7 cellular contexts compared by ENCODE assay signal in the genomic region with DNA sequence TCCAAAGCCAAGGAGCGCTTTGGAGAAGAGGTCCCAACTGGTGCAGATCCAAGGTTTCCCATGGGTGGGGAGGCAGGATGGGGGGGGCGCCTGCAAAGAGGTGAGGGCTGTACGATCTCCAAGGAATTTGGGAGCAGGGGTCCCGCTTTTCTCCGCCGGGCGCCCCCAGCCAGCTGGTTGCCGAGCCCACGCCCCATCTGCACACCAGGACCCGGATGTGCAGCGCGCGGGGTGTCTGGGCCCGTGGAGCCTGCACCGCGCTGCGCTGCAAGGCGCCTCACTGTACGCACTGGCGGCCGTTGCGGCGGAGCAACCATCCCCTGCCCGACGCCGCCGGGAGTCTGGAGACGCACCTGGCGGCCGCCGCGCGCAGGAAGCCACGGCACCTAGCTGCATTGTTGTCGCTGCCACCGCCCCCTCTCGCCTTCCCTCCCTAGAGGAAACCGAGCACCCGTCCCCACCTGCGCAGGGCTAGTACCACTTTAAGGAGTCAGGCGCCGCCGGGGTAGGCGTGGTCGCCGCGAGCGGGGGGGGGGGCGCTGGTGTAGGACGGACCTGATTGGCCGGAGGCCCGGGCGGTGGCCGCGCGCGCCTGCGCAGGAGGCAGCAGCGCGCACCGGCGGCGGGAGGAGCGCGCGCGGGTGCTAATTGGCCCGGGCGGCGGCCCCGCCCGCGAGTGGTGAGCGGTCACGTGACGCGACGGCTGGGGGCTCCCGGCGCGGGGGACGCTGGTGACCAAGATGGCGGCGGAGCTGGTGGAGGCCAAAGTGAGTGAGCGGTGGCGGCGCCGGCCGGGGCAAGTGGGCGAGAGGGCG. TPM values are rescaled to one million over a fixed set of nuclear protein-coding genes. Genes with fewer than 3 reads are reported as not detected.
DNase-seq lines count a peak whose midpoint lies in the region; ATAC-seq, FAIRE-seq and TF ChIP-seq lines count a peak whose summit lies in the region.

Gene PIAS4, plus strand, starts transcription at position 716 of the 815 bp plus-strand sequence. Its CDS starts 25 bp downstream, at position 741.

- H3K27ac ChIP-seq in hepatocyte: peak within 1 kb of the TSS; percentile 82

- H4K20me1 ChIP-seq in hepatocyte (ENCODE audit: insufficient read depth, poor library complexity, severe bottlenecking): peaks cover 41% of the 10 kb centered on the region

- in situ Hi-C loops in astrocyte of the cerebellum (cut with HindIII; ENCODE audit: low sequenced_read_pairs): no loop called here

- peak; percentile 90 for ATAC-seq in HG02970 (IDR thresholded peaks at IDR 0.05; ENCODE audit: low FRiP score, unreplicated experiment)

- no peaks in the 10 kb centered on the region for H3K9me3 ChIP-seq in hepatocyte (ENCODE audit: low read depth)

- FAIRE-seq in GM18507 (lab: Jason Lieb, UNC): peak; percentile 95

- TF ChIP-seq CTCF in astrocyte of the cerebellum (IDR thresholded peaks at IDR 0.05; ENCODE audit: low read depth, low read length, missing control alignments) (no peak), hepatocyte (IDR thresholded peaks at IDR 0.05; ENCODE audit: poor library complexity) (no peak), retinal pigment epithelial cell (conservative IDR thresholded peaks at IDR 0.05; ENCODE audit: low read depth, low read length) (no peak)

- DNase-seq in GM18507 (ENCODE audit: extremely low spot score, insufficient read length, low read depth) (peak; percentile 100), NCI-H2029 (lab: John Stamatoyannopoulos, UW) (peak; percentile 98), T-helper 9 cell (peak; percentile 90), astrocyte of the cerebellum (ENCODE audit: low read depth) (peak; percentile 78), hepatocyte (ENCODE audit: low spot score) (peak; percentile 100), retinal pigment epithelial cell (ENCODE audit: low read depth) (peak; percentile 63)

- peak within 1 kb of the TSS; percentile 98 for H3K4me2 ChIP-seq in hepatocyte

- no peaks in the 10 kb centered on the region for H3K27me3 ChIP-seq in hepatocyte

- H3K36me3 ChIP-seq in hepatocyte (replicated peaks; ENCODE audit: insufficient read depth, low read depth): no peaks in the 10 kb centered on the region

- peak within 1 kb of the TSS; percentile 90 for H3K4me3 ChIP-seq in astrocyte of the cerebellum (ENCODE audit: low read depth, low read length)
- peak within 1 kb of the TSS; percentile 91 for H3K4me3 ChIP-seq in hepatocyte
- H3K4me3 ChIP-seq in retinal pigment epithelial cell (ENCODE audit: low read length): peak within 1 kb of the TSS; percentile 87

- H3K9me2 ChIP-seq in hepatocyte (replicated peaks; ENCODE audit: insufficient read depth): no peaks in the 10 kb centered on the region

- under 1% methylated on average over 51 of the region's 91 CpGs for WGBS in hepatocyte (ENCODE audit: low lambda C conversion rate, missing lambda C conversion rate)

- H3K79me2 ChIP-seq in hepatocyte: peaks cover 51% of the 10 kb centered on the region

- peak within 1 kb of the TSS; percentile 90 for H2AFZ ChIP-seq in hepatocyte

- H3K4me1 ChIP-seq in hepatocyte (ENCODE audit: insufficient read depth): peaks cover 33% of the 10 kb centered on the region

RNA-seq across cellular contexts. Expression of gene PIAS4, which starts in this region (rescaled TPM):
- 16.7 and 18.1 TPM in 2 replicates for total RNA-seq in hepatocyte
- 8.3 and 15.0 TPM in 2 replicates for polyA plus RNA-seq in hepatocyte

Comparison
In these comparisons a context has a peak if more than half of its experiments do, and no peak if none do; other contexts are left out.
1. Peak in every context shown above with its lines: DNase-seq, ATAC-seq, H3K4me3 ChIP-seq and H3K27ac ChIP-seq.